Comparison of ENCODE assay signal across 8 cellular contexts in the genomic region with DNA sequence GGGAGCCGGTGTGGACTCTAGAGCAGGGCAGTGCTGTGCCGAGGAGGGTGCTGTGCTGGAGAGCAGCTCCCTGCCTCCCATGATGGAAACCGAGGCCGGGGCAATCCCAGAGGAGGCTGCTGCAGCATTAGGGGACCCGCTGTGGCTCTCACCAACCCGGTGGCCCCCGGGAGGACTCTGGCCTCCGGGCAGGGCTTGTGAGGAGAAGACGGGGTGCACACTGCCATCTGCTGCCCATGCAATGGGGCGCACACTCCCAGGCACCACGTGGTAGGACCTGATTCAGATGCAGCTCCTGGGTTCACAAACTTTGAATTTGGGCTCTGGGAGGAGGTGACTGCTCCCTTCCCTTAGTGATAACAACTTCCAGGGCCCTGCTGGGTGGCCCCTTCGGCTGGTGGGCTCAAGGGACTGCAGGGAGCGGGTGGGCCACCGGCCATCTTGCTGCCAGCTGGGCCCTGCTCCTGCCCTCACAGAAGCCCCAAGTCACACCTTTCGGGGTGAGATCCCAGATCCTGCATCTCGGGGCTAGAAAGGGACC.
DNase-seq lines count a peak whose midpoint lies in the region; ATAC-seq and TF ChIP-seq lines count a peak whose summit lies in the region.

No MANE protein-coding gene starts in this region.

- H3K27ac Mint-ChIP-seq in activated naive CD4-positive, alpha-beta T cell treated with anti-CD3 and anti-CD28 coated beads, Interleukin-2, amount 50 U/mL, for 72 hours = no peak overlapping the region

- no peak overlapping the region for H3K4me3 ChIP-seq in RWPE2 (ENCODE audit: severe bottlenecking)
- H3K4me3 ChIP-seq in upper lobe of right lung = no peak overlapping the region
- H3K4me3 ChIP-seq in stomach = no peak overlapping the region

- H3K4me1 ChIP-seq in RWPE2 (ENCODE audit: insufficient read depth, poor library complexity, severe bottlenecking) (peaks cover 26% of the 10 kb centered on the region), foreskin keratinocyte (peaks cover 17% of the 10 kb centered on the region), upper lobe of right lung (peaks cover 15% of the 10 kb centered on the region), stomach (peaks cover 5 to 23% (median 18%) of the 10 kb centered on the region in 4 donors)

- TF ChIP-seq POLR2A in stomach (IDR thresholded peaks at IDR 0.05) = no peak

- H3K27me3 ChIP-seq in RWPE2 (ENCODE audit: insufficient read depth, poor library complexity, severe bottlenecking) (no peaks in the 10 kb centered on the region), foreskin keratinocyte (no peaks in the 10 kb centered on the region), upper lobe of right lung (peaks cover 29% of the 10 kb centered on the region), stomach (peaks cover 0 to 73% (median 25%) of the 10 kb centered on the region in 3 donors)

- H3K27ac ChIP-seq in RWPE2 (ENCODE audit: poor library complexity, severe bottlenecking) = peak overlapping the region; percentile 97
- no peak overlapping the region for H3K27ac ChIP-seq in foreskin keratinocyte
- H3K27ac ChIP-seq in upper lobe of right lung = no peak overlapping the region
- no peak overlapping the region for H3K27ac ChIP-seq in stomach

- H3K9me3 Mint-ChIP-seq in activated naive CD4-positive, alpha-beta T cell treated with anti-CD3 and anti-CD28 coated beads, Interleukin-2, amount 50 U/mL, for 72 hours = no peaks in the 10 kb centered on the region

- WGBS in stomach, 5 donors = 45 to 64% (median 52%) methylated on average over 14 to 16 of the region's 16 CpGs

- TF ChIP-seq CTCF in RWPE2 (IDR thresholded peaks at IDR 0.05; ENCODE audit: poor library complexity, severe bottlenecking) (peak; percentile 64), foreskin keratinocyte (conservative IDR thresholded peaks at IDR 0.05) (peak; percentile 76), upper lobe of right lung (IDR thresholded peaks at IDR 0.05) (peak; percentile 7), stomach (IDR thresholded peaks at IDR 0.05) (peak in 2 of 7 experiments; percentile 14 to 21)

- H3K36me3 ChIP-seq in RWPE2 (ENCODE audit: low read depth) (no peaks in the 10 kb centered on the region), upper lobe of right lung (no peaks in the 10 kb centered on the region), stomach (no peaks in the 10 kb centered on the region)

- intact Hi-C loops in upper lobe of right lung (cut with DNase I) = no loop called here
- intact Hi-C loops in stomach (cut with DNase I; ENCODE audit: low total_unique reads) = loop anchor here (5.0 kb wide), 1 partner anchor 284 kb away; no protein-coding TSS in a partner anchor

- no peak for DNase-seq in activated naive CD4-positive, alpha-beta T cell treated with anti-CD3 and anti-CD28 coated beads, Interleukin-2, amount 50 U/mL, for 72 hours (ENCODE audit: low spot score in 2 of 2)
- no peak for DNase-seq in activated naive CD4-positive, alpha-beta T cell treated with Interleukin-2 at 50 U/mL for 16 hours
- DNase-seq in RWPE2 (ENCODE audit: low spot score) = peak; percentile 53
- DNase-seq in foreskin keratinocyte = no peak
- peak; percentile 61 for DNase-seq in upper lobe of right lung
- DNase-seq in stomach = no peak
- DNase-seq in AG20443 (ENCODE audit: low spot score) = no peak
- DNase-seq in activated CD4-positive, CD25-positive, alpha-beta regulatory T cell (lab: John Stamatoyannopoulos, UW) = no peak

- no peaks in the 10 kb centered on the region for H3K9me3 ChIP-seq in RWPE2 (ENCODE audit: severe bottlenecking)
- H3K9me3 ChIP-seq in upper lobe of right lung = no peaks in the 10 kb centered on the region
- peaks cover 0 to 4% (median 1%) of the 10 kb centered on the region in 4 donors for H3K9me3 ChIP-seq in stomach

- ATAC-seq in activated naive CD4-positive, alpha-beta T cell treated with anti-CD3 and anti-CD28 coated beads, Interleukin-2, amount 50 U/mL, for 72 hours = peak; percentile 52 to 65
- no peak for ATAC-seq in RWPE2 (ENCODE audit: low read depth)
- ATAC-seq in foreskin keratinocyte = peak; percentile 15
- peak; percentile 5 for ATAC-seq in upper lobe of right lung

- H3K36me3 Mint-ChIP-seq in activated naive CD4-positive, alpha-beta T cell treated with anti-CD3 and anti-CD28 coated beads, Interleukin-2, amount 50 U/mL, for 72 hours = no peaks in the 10 kb centered on the region

- no peak for TF ChIP-seq EP300 in stomach (IDR thresholded peaks at IDR 0.05)

Comparison
In these comparisons a context has a peak if more than half of its experiments do, and no peak if none do; other contexts are left out.
1. DNase-seq: peak in RWPE2 (single experiment) and upper lobe of right lung (single experiment); none in activated naive CD4-positive, alpha-beta T cell treated with anti-CD3 and anti-CD28 coated beads, Interleukin-2, amount 50 U/mL, for 72 hours (0 of 2), activated naive CD4-positive, alpha-beta T cell treated with Interleukin-2 at 50 U/mL for 16 hours (single experiment), foreskin keratinocyte (0 of 2), stomach (single experiment), AG20443 (single experiment) and activated CD4-positive, CD25-positive, alpha-beta regulatory T cell (0 of 4).